8 cellular contexts compared by ENCODE assay signal in the genomic region with DNA sequence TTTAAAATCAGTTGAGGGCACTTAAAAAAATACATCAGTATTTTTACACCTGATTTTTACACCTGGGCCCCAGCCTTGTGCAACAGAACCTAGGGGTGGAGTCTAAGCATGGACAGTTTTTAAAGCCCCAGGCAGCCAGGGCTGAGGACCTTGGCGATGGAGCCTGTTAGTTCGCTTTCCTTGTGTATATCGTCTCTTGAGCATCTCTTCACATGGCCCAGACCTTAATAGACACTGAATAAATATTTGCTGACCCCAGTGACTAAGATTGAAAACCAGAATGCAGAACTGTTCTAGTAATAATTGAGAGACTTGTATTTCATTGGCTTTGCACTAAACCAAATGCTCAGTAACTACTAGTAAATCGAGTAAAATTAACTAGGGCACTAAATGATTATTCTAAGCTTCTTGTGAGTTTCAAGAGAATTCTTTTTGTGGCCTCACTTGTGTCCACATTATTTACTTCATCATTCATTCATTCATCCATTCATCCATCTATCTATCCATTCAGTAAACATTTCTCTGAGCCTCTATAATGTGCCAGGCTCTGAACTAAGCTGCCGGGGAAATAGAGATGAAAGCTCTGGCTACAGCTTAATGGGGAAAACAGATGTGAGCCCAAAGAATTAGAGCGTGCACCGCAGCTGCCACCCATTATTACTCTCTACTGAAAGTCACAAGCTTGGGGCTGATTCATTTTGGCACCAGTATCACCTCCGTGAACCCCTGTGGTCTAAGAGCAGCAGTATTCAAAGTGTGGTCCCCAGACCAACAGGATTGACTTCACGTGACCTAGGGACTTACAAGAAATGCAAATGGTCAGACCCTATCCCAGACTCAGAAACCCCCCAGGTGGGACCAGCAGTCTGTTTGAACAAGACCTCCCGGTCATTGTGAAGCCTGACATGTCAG. TPM values are rescaled to one million over a fixed set of nuclear protein-coding genes. Genes with fewer than 3 reads are reported as not detected.
DNase-seq lines count a peak whose midpoint lies in the region; ATAC-seq, FAIRE-seq and TF ChIP-seq lines count a peak whose summit lies in the region.

No MANE protein-coding gene starts in this region.

- H3K4me1 Mint-ChIP-seq in activated CD4-positive, alpha-beta T cell treated with anti-CD3 and anti-CD28 coated beads, Interleukin-2, amount 10 ng/mL, durations not matched to agents 7 days and 5 days: peaks cover 9% of the 10 kb centered on the region

- peak overlapping the region; percentile 90 for H3K27ac ChIP-seq in keratinocyte (ENCODE audit: control insufficient read depth, insufficient read depth, low read length)

- no peak overlapping the region for H2AFZ ChIP-seq in keratinocyte (ENCODE audit: control insufficient read depth, low read length)

- CTCF ChIA-PET in activated CD4-positive, alpha-beta T cell treated with anti-CD3 and anti-CD28 coated beads, Interleukin-2, amount 10 ng/mL, durations not matched to agents 7 days and 5 days (lab: Charles Lee): interaction anchor here (0.6 to 1.4 kb wide), 3 partner anchors 41 to 102 kb away, joined by 3 to 4 read pairs (median 3); a partner anchor contains a TSS

- no peaks in the 10 kb centered on the region for H3K36me3 Mint-ChIP-seq in activated CD4-positive, alpha-beta T cell treated with anti-CD3 and anti-CD28 coated beads, Interleukin-2, amount 10 ng/mL, durations not matched to agents 7 days and 5 days (ENCODE audit: low read depth)

- TF ChIP-seq CTCF in GM20000 (IDR thresholded peaks at IDR 0.05; ENCODE audit: extremely low read depth, missing control alignments) (no peak), keratinocyte (optimal IDR thresholded peaks at IDR 0.05 in 1 of 3, IDR thresholded peaks at IDR 0.05 in 1 of 3, conservative IDR thresholded peaks at IDR 0.05 in 1 of 3; ENCODE audit: extremely low read depth in 1 of 3, insufficient read depth in 2 of 3, low read length in 3 of 3) (no peak)

- TF ChIP-seq POLR2A in GM12892 (IDR thresholded peaks at IDR 0.05; ENCODE audit: low read depth, low read length): no peak

- H4K20me1 ChIP-seq in keratinocyte (ENCODE audit: control insufficient read depth, extremely low read depth, insufficient read depth, low read length): no peaks in the 10 kb centered on the region

- no peak overlapping the region for H3K4me2 ChIP-seq in keratinocyte (ENCODE audit: control insufficient read depth, extremely low read depth, insufficient read depth, low read depth, low read length)

- no peaks in the 10 kb centered on the region for H3K27me3 ChIP-seq in keratinocyte (ENCODE audit: control insufficient read depth, extremely low read depth, insufficient read depth, low read length)

- no peaks in the 10 kb centered on the region for H3K9me3 ChIP-seq in keratinocyte (ENCODE audit: control insufficient read depth, low read depth, low read length)

- H3K9me3 Mint-ChIP-seq in activated CD4-positive, alpha-beta T cell treated with anti-CD3 and anti-CD28 coated beads, Interleukin-2, amount 10 ng/mL, durations not matched to agents 7 days and 5 days: no peaks in the 10 kb centered on the region

- peak overlapping the region; percentile 65 for H3K9ac ChIP-seq in keratinocyte (ENCODE audit: control insufficient read depth, extremely low read depth, insufficient read depth, low read length)

- H3K9me1 ChIP-seq in keratinocyte (ENCODE audit: control insufficient read depth, extremely low read depth, insufficient read depth, low read length): no peaks in the 10 kb centered on the region

- H3K4me1 ChIP-seq in keratinocyte (ENCODE audit: control insufficient read depth, extremely low read depth, insufficient read depth, low read length): peaks cover 24% of the 10 kb centered on the region

- H3K4me3 Mint-ChIP-seq in activated CD4-positive, alpha-beta T cell treated with anti-CD3 and anti-CD28 coated beads, Interleukin-2, amount 10 ng/mL, durations not matched to agents 7 days and 5 days: no peak overlapping the region

- POLR2A ChIA-PET in activated CD4-positive, alpha-beta T cell treated with anti-CD3 and anti-CD28 coated beads, Interleukin-2, amount 10 ng/mL, durations not matched to agents 7 days and 5 days (lab: Charles Lee): no interaction called here

- FAIRE-seq in GM12892 (lab: Jason Lieb, UNC): peak; percentile 86
- FAIRE-seq in keratinocyte (lab: Jason Lieb, UNC): no peak

- peak; percentile 73 for ATAC-seq in HG03460 (IDR thresholded peaks at IDR 0.05; ENCODE audit: unreplicated experiment)

- no peaks in the 10 kb centered on the region for H3K36me3 ChIP-seq in keratinocyte (ENCODE audit: control insufficient read depth in 2 of 2, extremely low read depth in 1 of 2, insufficient read depth in 2 of 2, low read length in 2 of 2)

- H3K79me2 ChIP-seq in keratinocyte (ENCODE audit: control insufficient read depth, insufficient read depth, low read length): peaks cover 7% of the 10 kb centered on the region

- no peaks in the 10 kb centered on the region for H3K27me3 Mint-ChIP-seq in activated CD4-positive, alpha-beta T cell treated with anti-CD3 and anti-CD28 coated beads, Interleukin-2, amount 10 ng/mL, durations not matched to agents 7 days and 5 days

- DNase-seq in GM12892 (ENCODE audit: insufficient read length): no peak
- peak; percentile 76 for DNase-seq in GM20000 (ENCODE audit: low spot score)
- DNase-seq in keratinocyte (ENCODE audit: low read depth, low spot score): no peak
- DNase-seq in Ammon's horn (ENCODE audit: low spot score): no peak
- no peak for DNase-seq in SHP77 treated with DMSO at 0.1 percent for 48 hours (lab: John Stamatoyannopoulos, UW)
- DNase-seq in activated CD4-positive, alpha-beta T cell treated with anti-CD3 and anti-CD28 coated beads, Interleukin-2, amount 10 ng/mL, durations not matched to agents 7 days and 5 days: no peak
- DNase-seq in hippocampal formation (lab: John Stamatoyannopoulos, UW): no peak

- H3K4me3 ChIP-seq in keratinocyte (ENCODE audit: control insufficient read depth in 2 of 3, extremely low read depth in 1 of 3, insufficient read depth in 2 of 3, low read depth in 1 of 3, low read length in 3 of 3): no peak overlapping the region

- dilution Hi-C loops in keratinocyte (cut with MboI; ENCODE audit: extremely low pct_ligation_motif_present, low sequenced_read_pairs): no loop called here

- no peak overlapping the region for H3K27ac Mint-ChIP-seq in activated CD4-positive, alpha-beta T cell treated with anti-CD3 and anti-CD28 coated beads, Interleukin-2, amount 10 ng/mL, durations not matched to agents 7 days and 5 days

RNA-seq across cellular contexts. Expression of a gene that starts 30.7 kb away (rescaled TPM):
- 6.7 TPM for polyA plus RNA-seq in GM12892 (2012; ENCODE audit: missing spikeins)
- polyA plus RNA-seq in keratinocyte: 9.6 to 17.2 TPM (median 12.8 TPM) in 3 replicates
- 10.0 TPM for polyA plus RNA-seq in keratinocyte (2011; ENCODE audit: low read depth)
- 10.0 and 11.9 TPM in 2 replicates for polyA plus RNA-seq in keratinocyte (2011; cell fraction: cytosol; rRNA removed)
- polyA plus RNA-seq in keratinocyte (2011; cell fraction: nucleus; rRNA removed): 16.2 and 17.3 TPM in 2 replicates
- 15.5 and 15.9 TPM in 2 replicates for polyA plus RNA-seq in keratinocyte (2012; ENCODE audit: low replicate concordance)
- 8.8 to 16.8 TPM (median 13.5 TPM) in 3 replicates for polyA minus RNA-seq in keratinocyte
- 7.1 TPM for polyA minus RNA-seq in keratinocyte (2011; cell fraction: cytosol; rRNA and poly(A)+ RNA removed)
- 6.8 and 11.6 TPM in 2 replicates for polyA minus RNA-seq in keratinocyte (2011; cell fraction: nucleus; rRNA and poly(A)+ RNA removed)
- total RNA-seq in activated CD4-positive, alpha-beta T cell treated with anti-CD3 and anti-CD28 coated beads, Interleukin-2, amount 10 ng/mL, durations not matched to agents 7 days and 5 days: 1 to 10 TPM; 8.5 to 8.7 TPM
